ENCODE assay signal across 1 cellular context in the genomic region with DNA sequence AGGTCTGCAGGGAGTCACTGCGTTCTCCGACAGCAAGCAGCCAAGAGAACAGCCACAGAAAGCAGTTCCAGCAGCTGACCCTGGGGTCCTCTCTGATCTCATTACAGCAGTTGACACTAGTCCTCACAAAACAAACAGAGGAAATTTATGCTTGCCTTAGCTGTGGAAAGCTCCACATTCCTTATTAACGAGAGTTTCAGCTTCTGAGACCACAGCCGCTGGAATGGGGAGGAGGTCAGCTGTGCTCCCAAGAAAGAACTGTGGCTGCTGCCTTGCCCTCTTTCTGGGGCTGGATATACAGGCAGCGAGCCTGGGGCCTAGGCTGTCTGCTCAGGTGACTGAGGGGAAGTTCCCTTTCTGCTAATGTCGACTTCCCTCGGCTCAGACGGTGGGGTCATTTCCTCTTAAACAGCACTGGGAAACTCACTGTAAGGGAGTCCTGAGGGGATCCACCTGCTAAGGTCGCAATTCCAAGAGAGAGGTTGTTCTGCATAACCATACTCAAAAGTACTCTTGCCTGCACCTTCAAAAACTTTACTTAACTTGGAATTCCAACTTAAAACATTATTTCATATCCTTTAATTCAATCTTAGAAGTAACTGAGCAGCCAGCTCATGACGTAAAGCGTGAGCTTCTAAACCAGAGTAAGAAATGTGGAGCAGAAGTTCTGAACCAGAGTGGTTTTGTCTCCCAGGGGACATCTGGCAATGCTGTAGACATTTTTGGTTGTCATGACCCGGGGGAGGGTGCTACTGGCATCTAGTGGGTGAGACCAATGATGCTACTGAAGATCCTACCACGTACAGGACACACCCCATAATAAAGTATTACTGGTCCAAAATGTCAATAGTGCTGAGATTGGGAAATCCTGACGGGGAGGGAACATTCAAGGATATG.
TF ChIP-seq lines count a peak whose summit lies in the region.

No MANE protein-coding gene starts in this region.

TF ChIP-seq in H1, 55 proteins besides CTCF, POLR2A, EP300 and RAD21 (continued from another document):
- TF ChIP-seq KDM4A (IDR thresholded peaks at IDR 0.05; ENCODE audit: low read depth, low read length, severe bottlenecking), result no peak
- no peak for TF ChIP-seq PHF8 (conservative IDR thresholded peaks at IDR 0.05; ENCODE audit: low read depth, low read length)
- no peak for TF ChIP-seq CTBP2 (IDR thresholded peaks at IDR 0.05; ENCODE audit: borderline replicate concordance, insufficient read depth, insufficient read length, low read length)
- no peak for TF ChIP-seq POU5F1 (IDR thresholded peaks at IDR 0.05; ENCODE audit: low read depth, low read length)
- no peak for TF ChIP-seq EZH2 (IDR thresholded peaks at IDR 0.05; ENCODE audit: low read depth, low read length, severe bottlenecking)
- TF ChIP-seq RXRA (IDR thresholded peaks at IDR 0.05; ENCODE audit: insufficient read depth, low read depth, low read length), result no peak
- TF ChIP-seq BRCA1 (IDR thresholded peaks at IDR 0.05; ENCODE audit: low read depth, low read length), result no peak
- no peak for TF ChIP-seq GABPA (IDR thresholded peaks at IDR 0.05; ENCODE audit: borderline replicate concordance, insufficient read depth, low read length)
- no peak for TF ChIP-seq HDAC2 (IDR thresholded peaks at IDR 0.05; ENCODE audit: borderline replicate concordance in 1 of 2, low read depth in 2 of 2, low read length in 2 of 2)
- TF ChIP-seq KDM5A (IDR thresholded peaks at IDR 0.05; ENCODE audit: low read length), result no peak
